Comparison of ENCODE assay signal across 8 cellular contexts in genomic region chr2:192194065-192194865, GRCh38. TPM values are rescaled to one million over a fixed set of nuclear protein-coding genes. Genes with fewer than 3 reads are reported as not detected.
DNase-seq lines count a peak whose midpoint lies in the region; ATAC-seq and TF ChIP-seq lines count a peak whose summit lies in the region.

No MANE protein-coding gene starts in this region.

- peak overlapping the region; percentile 64 for H3K4me3 ChIP-seq in right cardiac atrium (ENCODE audit: low read length)
- H3K4me3 ChIP-seq in skeletal muscle satellite cell (ENCODE audit: low read length): peak overlapping the region; percentile 91

- H3K27ac Mint-ChIP-seq in CD4-positive, alpha-beta T cell: no peak overlapping the region
- H3K27ac Mint-ChIP-seq in activated naive CD8-positive, alpha-beta T cell treated with anti-CD3 and anti-CD28 coated beads, Interleukin-2, amount 10 ng/mL, durations not matched to agents 7 days and 5 days: no peak overlapping the region

- intact Hi-C loops in CD4-positive, alpha-beta T cell (cut with DNase I, micrococcal nuclease): no loop called here
- intact Hi-C loops in right cardiac atrium (cut with DNase I): no loop called here

- CTCF ChIA-PET in CD4-positive, alpha-beta T cell (lab: Charles Lee): interaction anchor here (1.5 kb wide), 1 partner anchor 32 kb away, joined by 3 read pairs; no protein-coding TSS in a partner anchor

- peaks cover 91% of the 10 kb centered on the region for H3K27me3 Mint-ChIP-seq in CD4-positive, alpha-beta T cell
- peaks cover 73% of the 10 kb centered on the region for H3K27me3 Mint-ChIP-seq in activated naive CD8-positive, alpha-beta T cell treated with anti-CD3 and anti-CD28 coated beads, Interleukin-2, amount 10 ng/mL, durations not matched to agents 7 days and 5 days

- H3K4me2 ChIP-seq in skeletal muscle satellite cell (ENCODE audit: low read length): peak overlapping the region; percentile 94

- no peak overlapping the region for H3K27ac ChIP-seq in CD4-positive, alpha-beta T cell (ENCODE audit: low read depth, low read length)
- no peak overlapping the region for H3K27ac ChIP-seq in right cardiac atrium (ENCODE audit: low read length)

- H3K27me3 ChIP-seq in CD4-positive, alpha-beta T cell (ENCODE audit: control insufficient read depth, insufficient read depth, low read length): peaks cover 78% of the 10 kb centered on the region
- H3K27me3 ChIP-seq in right cardiac atrium (ENCODE audit: control insufficient read depth, insufficient read depth): no peaks in the 10 kb centered on the region
- H3K27me3 ChIP-seq in skeletal muscle satellite cell (ENCODE audit: control insufficient read depth, insufficient read depth, low read length): no peaks in the 10 kb centered on the region

- ATAC-seq in CD4-positive, alpha-beta T cell (ENCODE audit: poor library complexity): peak; percentile 41
- ATAC-seq in GM21717 (IDR thresholded peaks at IDR 0.05; ENCODE audit: unreplicated experiment) (peak; percentile 30), right cardiac atrium (peak; percentile 67 to 68)
- peak; percentile 20 for ATAC-seq in activated naive CD8-positive, alpha-beta T cell treated with anti-CD3 and anti-CD28 coated beads, Interleukin-2, amount 10 ng/mL, durations not matched to agents 7 days and 5 days (ENCODE audit: low read depth)

- H3K36me3 ChIP-seq in skeletal muscle satellite cell (ENCODE audit: insufficient read depth, low read length): no peaks in the 10 kb centered on the region

- TF ChIP-seq CTCF in CD4-positive, alpha-beta T cell (IDR thresholded peaks at IDR 0.05): no peak

- H3K9ac ChIP-seq in skeletal muscle satellite cell (ENCODE audit: low read depth, low read length): peak overlapping the region; percentile 41

- peak overlapping the region; percentile 62 for H3K4me3 Mint-ChIP-seq in CD4-positive, alpha-beta T cell
- H3K4me3 Mint-ChIP-seq in activated naive CD8-positive, alpha-beta T cell treated with anti-CD3 and anti-CD28 coated beads, Interleukin-2, amount 10 ng/mL, durations not matched to agents 7 days and 5 days: peak overlapping the region; percentile 76

- 1% methylated on average over 52 of the region's 52 CpGs for WGBS in right cardiac atrium

- POLR2A ChIA-PET in CD4-positive, alpha-beta T cell (lab: Charles Lee): interaction anchor here (0.9 kb wide), 1 partner anchor 518 kb away, joined by 3 read pairs; no protein-coding TSS in a partner anchor
- POLR2A ChIA-PET in activated naive CD8-positive, alpha-beta T cell treated with anti-CD3 and anti-CD28 coated beads, Interleukin-2, amount 10 ng/mL, durations not matched to agents 7 days and 5 days (lab: Charles Lee): no interaction called here

- DNase-seq in CD4-positive, alpha-beta T cell: peak in 3 of 10 experiments; percentile 0 to 34 (median 5)
- DNase-seq in NCI-H146 treated with DMSO at 0.1 percent for 48 hours (lab: John Stamatoyannopoulos, UW; ENCODE audit: unreplicated experiment): peak; percentile 24
- peak; percentile 43 for DNase-seq in activated naive CD8-positive, alpha-beta T cell treated with anti-CD3 and anti-CD28 coated beads, Interleukin-2, amount 10 ng/mL, durations not matched to agents 7 days and 5 days
- DNase-seq in right cardiac atrium: peak; percentile 30 to 66 (median 61)
- DNase-seq in SW480 (ENCODE audit: low spot score): no peak
- DNase-seq in NCI-H187 treated with DMSO at 0.1 percent for 48 hours (lab: John Stamatoyannopoulos, UW): no peak

- no peaks in the 10 kb centered on the region for H3K36me3 Mint-ChIP-seq in CD4-positive, alpha-beta T cell (ENCODE audit: low read depth)
- H3K36me3 Mint-ChIP-seq in activated naive CD8-positive, alpha-beta T cell treated with anti-CD3 and anti-CD28 coated beads, Interleukin-2, amount 10 ng/mL, durations not matched to agents 7 days and 5 days: no peaks in the 10 kb centered on the region

- H3K9me3 ChIP-seq in CD4-positive, alpha-beta T cell (ENCODE audit: control insufficient read depth, low read length): no peaks in the 10 kb centered on the region
- H3K9me3 ChIP-seq in right cardiac atrium (ENCODE audit: control insufficient read depth, low read length): no peaks in the 10 kb centered on the region
- no peaks in the 10 kb centered on the region for H3K9me3 ChIP-seq in skeletal muscle satellite cell (replicated peaks; ENCODE audit: low read length)

- peaks cover 10% of the 10 kb centered on the region for H3K4me1 ChIP-seq in right cardiac atrium (ENCODE audit: control insufficient read depth, insufficient read depth, low read length)
- peaks cover 23% of the 10 kb centered on the region for H3K4me1 ChIP-seq in skeletal muscle satellite cell (ENCODE audit: control insufficient read depth, insufficient read depth, low read length)

- H3K4me1 Mint-ChIP-seq in CD4-positive, alpha-beta T cell (ENCODE audit: low read depth): peaks cover 37% of the 10 kb centered on the region
- H3K4me1 Mint-ChIP-seq in activated naive CD8-positive, alpha-beta T cell treated with anti-CD3 and anti-CD28 coated beads, Interleukin-2, amount 10 ng/mL, durations not matched to agents 7 days and 5 days: peaks cover 14% of the 10 kb centered on the region

- H3K9me3 Mint-ChIP-seq in CD4-positive, alpha-beta T cell: no peaks in the 10 kb centered on the region
- H3K9me3 Mint-ChIP-seq in activated naive CD8-positive, alpha-beta T cell treated with anti-CD3 and anti-CD28 coated beads, Interleukin-2, amount 10 ng/mL, durations not matched to agents 7 days and 5 days: no peaks in the 10 kb centered on the region

RNA-seq across cellular contexts. Expression of gene TMEFF2, which starts 0.5 kb away (rescaled TPM):
- not detected for total RNA-seq in CD4-positive, alpha-beta T cell
- not detected for total RNA-seq in activated naive CD8-positive, alpha-beta T cell treated with anti-CD3 and anti-CD28 coated beads, Interleukin-2, amount 10 ng/mL, durations not matched to agents 7 days and 5 days
- 1 to 10 TPM in 3 of 4 donors, under 1 TPM in 1; 0.14 to 3.3 (median 1.6) TPM for total RNA-seq in right cardiac atrium
- polyA plus RNA-seq in right cardiac atrium: 0.79 TPM
- 9.2 and 13.7 TPM in 2 replicates for total RNA-seq in skeletal muscle satellite cell (2012; rRNA removed)

Comparison
In these comparisons a context has a peak if more than half of its experiments do, and no peak if none do; other contexts are left out.
1. DNase-seq: peak in NCI-H146 treated with DMSO at 0.1 percent for 48 hours (single experiment), activated naive CD8-positive, alpha-beta T cell treated with anti-CD3 and anti-CD28 coated beads, Interleukin-2, amount 10 ng/mL, durations not matched to agents 7 days and 5 days (single experiment) and right cardiac atrium (3 of 3); none in SW480 (single experiment) and NCI-H187 treated with DMSO at 0.1 percent for 48 hours (single experiment).
2. Peak in every context shown above with its lines, with median percentiles within 50 percentile points of each other: ATAC-seq.